ENCODE assay signal across 8 cellular contexts in genomic region chr12:45727301-45727993, GRCh38. TPM values are rescaled to one million over a fixed set of nuclear protein-coding genes. Genes with fewer than 3 reads are reported as not detected.
A peak's percentile ranks its signal among the peaks of the same experiment; 100 is the strongest.
DNase-seq lines count a peak whose midpoint lies in the region; ATAC-seq, FAIRE-seq and TF ChIP-seq lines count a peak whose summit lies in the region.

No MANE protein-coding gene starts in this region.

- H3K36me3 ChIP-seq in HepG2 (replicated peaks in 1 of 2; ENCODE audit: control insufficient read depth in 1 of 2, insufficient read depth in 2 of 2, low read length in 2 of 2): no peaks in the 10 kb centered on the region

- peak in 1 of 2 experiments; percentile 52; a peak in 2 of 4 replicates for TF ChIP-seq EP300 in HepG2 (IDR thresholded peaks at IDR 0.05; ENCODE audit: low read depth in 2 of 2, low read length in 2 of 2)
- no peak for TF ChIP-seq EP300 in HepG2 (CRISPR knock-in tag; IDR thresholded peaks at IDR 0.05; ENCODE audit: borderline replicate concordance)

- H3K27me3 ChIP-seq in HepG2 (ENCODE audit: control insufficient read depth in 1 of 2, insufficient read depth in 2 of 2, low read length in 2 of 2): no peaks in the 10 kb centered on the region; a peak in 1 of 5 replicates

- H3K79me2 ChIP-seq in HepG2 (ENCODE audit: insufficient read depth, low read length): peaks cover 61% of the 10 kb centered on the region

- H3K27ac ChIP-seq in HepG2 (ENCODE audit: extremely low read length, insufficient read depth, low read length): peak overlapping the region; percentile 95

- POLR2A ChIA-PET in HepG2 (lab: Yijun Ruan, JAX): interaction anchor here (1.3 to 3.5 kb wide), 2 partner anchors 35 to 264 kb away, joined by 3 to 24 read pairs; partner anchors contain the start of gene SCAF11

- H3K9me3 ChIP-seq in HepG2 (ENCODE audit: low read length): no peaks in the 10 kb centered on the region

- no TSS peak for BruUV-seq in HepG2 (replicated peaks; lab: Mats Ljungman, UMichigan)

- peak; percentile 71 to 87 for TF ChIP-seq POLR2A in HepG2 (IDR thresholded peaks at IDR 0.05; ENCODE audit: insufficient read depth in 1 of 2, low read depth in 2 of 2, low read length in 2 of 2)

- in situ Hi-C loops in HepG2 (cut with HindIII; ENCODE audit: extremely low pct_ligation_motif_present, low pct_unique_long_range_greater_than_20kb): loop anchor here (5.0 to 25.0 kb wide), 2 partner anchors 185 to 540 kb away; no protein-coding TSS in a partner anchor

- under 1% methylated on average over 20 of the region's 45 CpGs for WGBS in HepG2 (ENCODE audit: low lambda C conversion rate)

- intact Hi-C loops in HepG2 (cut with micrococcal nuclease; ENCODE audit: unreplicated experiment): loop anchor here (5.0 kb wide), 2 partner anchors 265 to 535 kb away; partner anchors contain the start of gene SCAF11

- FAIRE-seq in HepG2 (lab: Jason Lieb, UNC): no peak

- 0 out of 2 replicates have a peak, but pooled peaks have one; percentile 24 for TF ChIP-seq CTCF in HepG2 (CRISPR knock-in tag; IDR thresholded peaks at IDR 0.05)

- H2AFZ ChIP-seq in HepG2 (ENCODE audit: low read length): peak overlapping the region; percentile 37

- H3K4me1 ChIP-seq in HepG2 (ENCODE audit: insufficient read depth, low read length): peaks cover 23% of the 10 kb centered on the region

- peak overlapping the region; percentile 93 to 99 (median 97) for H3K4me3 ChIP-seq in HepG2 (replicated peaks in 1 of 3; ENCODE audit: insufficient read depth in 1 of 3, low read depth in 2 of 3, low read length in 3 of 3)

- peak; percentile 28; the same call in 1 of the 2 replicates for TF ChIP-seq RAD21 in HepG2 (CRISPR knock-in tag; IDR thresholded peaks at IDR 0.05)

- H3K4me2 ChIP-seq in HepG2 (ENCODE audit: low read depth, low read length): peak overlapping the region; percentile 89

- H4K20me1 ChIP-seq in HepG2 (ENCODE audit: insufficient read depth, low read length): peaks cover 3% of the 10 kb centered on the region; the same call in 1 of the 2 replicates

- ATAC-seq in GM19397 (IDR thresholded peaks at IDR 0.05; ENCODE audit: unreplicated experiment) (peak; percentile 52), HG03565 (IDR thresholded peaks at IDR 0.05; ENCODE audit: unreplicated experiment) (peak; percentile 51), HepG2 (peak; percentile 66)

- DNase-seq in CD1c-positive myeloid dendritic cell (ENCODE audit: extremely low spot score) (peak; percentile 97), NCI-H748 treated with DMSO at 0.1 percent for 48 hours (lab: John Stamatoyannopoulos, UW) (peak; percentile 91), dermis blood vessel endothelial cell (peak; percentile 98), HepG2 (ENCODE audit: low spot score) (peak; percentile 94)
- peak; percentile 81 to 82 for DNase-seq in activated CD4-positive, alpha-beta T cell treated with anti-CD3 and anti-CD28 coated beads, Interleukin-2, amount 50 U/mL, for 4 hours
- peak; percentile 74 to 76 for DNase-seq in stimulated activated CD4-positive, alpha-beta T cell treated with anti-CD3 and anti-CD28 coated beads, Interleukin-2, amount 100 ng/mL, for 48 hours

- CTCF ChIA-PET in HepG2 (lab: Yijun Ruan, JAX; ENCODE audit: low intra/inter-chr PET ratio, low total read pairs): no interaction called here

- peak overlapping the region; percentile 93 for H3K9ac ChIP-seq in HepG2 (ENCODE audit: insufficient read depth, low read depth, low read length)

TF ChIP-seq in HepG2, 621 proteins besides CTCF, POLR2A, EP300 and RAD21 (continues in another document):
- TF ChIP-seq RELA (CRISPR knock-in tag; IDR thresholded peaks at IDR 0.05) (peak; percentile 96; the same call in 1 of the 2 replicates), ZFP36L2 (CRISPR knock-in tag; IDR thresholded peaks at IDR 0.05) (no peak; the same call in 1 of the 2 replicates), UBTF (CRISPR knock-in tag; IDR thresholded peaks at IDR 0.05) (peak; percentile 79), HES4 (CRISPR knock-in tag; IDR thresholded peaks at IDR 0.05; ENCODE audit: borderline replicate concordance) (peak; percentile 25; the same call in 1 of the 2 replicates), SP1 (IDR thresholded peaks at IDR 0.05) (no peak), SP1 (CRISPR knock-in tag; IDR thresholded peaks at IDR 0.05) (peak; percentile 51), ZNF83 (CRISPR knock-in tag; IDR thresholded peaks at IDR 0.05; ENCODE audit: borderline replicate concordance) (no peak), ZSCAN22 (CRISPR knock-in tag; IDR thresholded peaks at IDR 0.05) (no peak), ZNF597 (CRISPR knock-in tag; IDR thresholded peaks at IDR 0.05) (no peak), ZNF703 (CRISPR knock-in tag; IDR thresholded peaks at IDR 0.05; ENCODE audit: borderline replicate concordance) (peak; percentile 50; the same call in 1 of the 2 replicates), TEAD2 (CRISPR knock-in tag; IDR thresholded peaks at IDR 0.05) (no peak), ZNF644 (CRISPR knock-in tag; IDR thresholded peaks at IDR 0.05; ENCODE audit: low read depth) (no peak), GPBP1L1 (CRISPR knock-in tag; IDR thresholded peaks at IDR 0.05) (no peak), THAP11 (CRISPR knock-in tag; IDR thresholded peaks at IDR 0.05) (peak; percentile 79), HOXA7 (CRISPR knock-in tag; IDR thresholded peaks at IDR 0.05) (no peak), MAFG (CRISPR knock-in tag; IDR thresholded peaks at IDR 0.05) (no peak), KLF16 (CRISPR knock-in tag; IDR thresholded peaks at IDR 0.05) (peak in 1 of 2 experiments; percentile 92; a peak in 2 of 4 replicates), SMAD9 (CRISPR knock-in tag; IDR thresholded peaks at IDR 0.05) (no peak)

RNA-seq across cellular contexts. Expression of gene ARID2, which starts 2.1 kb away (rescaled TPM):
- total RNA-seq in dermis blood vessel endothelial cell (18.4 and 20.7 TPM in 2 replicates), HepG2 (2016; rRNA removed; fragmentation: Illumina TruSeq; extraction: Trizol) (15.9 and 16.4 TPM in 2 replicates)
- 3.6 and 6.2 TPM in 2 replicates for total RNA-seq in HepG2 (2016; cell fraction: cytosol; rRNA removed; fragmentation: Illumina TruSeq; extraction: Trizol; ENCODE audit: low read depth)
- total RNA-seq in HepG2 (2016; cell fraction: insoluble cytoplasmic fraction; rRNA removed; fragmentation: Illumina TruSeq; extraction: Trizol): 12.0 and 15.2 TPM in 2 replicates
- 4.5 and 7.3 TPM in 2 replicates for total RNA-seq in HepG2 (2016; cell fraction: membrane; rRNA removed; fragmentation: Illumina TruSeq; extraction: Trizol)
- 32.4 and 40.0 TPM in 2 replicates for total RNA-seq in HepG2 (2016; cell fraction: nucleus; rRNA removed; fragmentation: Illumina TruSeq; extraction: Trizol)
- polyA plus RNA-seq in HepG2 (2011; rRNA removed): 16.7 and 22.2 TPM in 2 replicates
- polyA plus RNA-seq in HepG2 (2011; cell fraction: cytosol; rRNA removed): 10.0 and 13.2 TPM in 2 replicates
- 19.1 and 23.4 TPM in 2 replicates for polyA plus RNA-seq in HepG2 (2011; cell fraction: nucleus; rRNA removed)
- 9.7 and 11.2 TPM in 2 replicates for polyA plus RNA-seq in HepG2 (2012)
- 0.29 and 0.60 TPM in 2 replicates for polyA plus RNA-seq in HepG2 (2016; cell fraction: cytosol; fragmentation: Illumina TruSeq; extraction: Trizol; ENCODE audit: low read depth)
- polyA plus RNA-seq in HepG2 (2016; cell fraction: insoluble cytoplasmic fraction; fragmentation: Illumina TruSeq; extraction: Trizol; ENCODE audit: low read depth): 9.6 and 10.1 TPM in 2 replicates
- polyA plus RNA-seq in HepG2 (2016; cell fraction: membrane; fragmentation: Illumina TruSeq; extraction: Trizol; ENCODE audit: low read depth): 1.5 and 2.1 TPM in 2 replicates
- polyA plus RNA-seq in HepG2 (2016; cell fraction: nucleus; fragmentation: Illumina TruSeq; extraction: Trizol; ENCODE audit: insufficient read depth, low read depth): 15.3 and 19.9 TPM in 2 replicates
- polyA minus RNA-seq in HepG2 (2011; rRNA and poly(A)+ RNA removed; ENCODE audit: low replicate concordance): 53.9 and 96.2 TPM in 2 replicates
- 23.7 and 25.9 TPM in 2 replicates for polyA minus RNA-seq in HepG2 (2011; cell fraction: cytosol; rRNA and poly(A)+ RNA removed)
- 155 and 159 TPM in 2 replicates for polyA minus RNA-seq in HepG2 (2011; cell fraction: nucleus; rRNA and poly(A)+ RNA removed)

Comparison
In these comparisons a context has a peak if more than half of its experiments do, and no peak if none do; other contexts are left out.
1. Peak in every context shown above with its lines: DNase-seq, ATAC-seq, H3K4me3 ChIP-seq and H3K27ac ChIP-seq.